In genomic region chrX:130523460-130524394, GRCh38 we compare ENCODE assay signal across 8 cellular contexts.
DNase-seq lines count a peak whose midpoint lies in the region; ATAC-seq and TF ChIP-seq lines count a peak whose summit lies in the region.

No MANE protein-coding gene starts in this region.

- no peaks in the 10 kb centered on the region for H3K36me3 Mint-ChIP-seq in activated naive CD4-positive, alpha-beta T cell treated with anti-CD3 and anti-CD28 coated beads, Interleukin-2, amount 50 U/mL, for 24 hours
- H3K36me3 Mint-ChIP-seq in T-cell = no peaks in the 10 kb centered on the region

- peak overlapping the region; percentile 11 for H3K4me3 Mint-ChIP-seq in activated naive CD4-positive, alpha-beta T cell treated with anti-CD3 and anti-CD28 coated beads, Interleukin-2, amount 50 U/mL, for 24 hours
- H3K4me3 Mint-ChIP-seq in T-cell = peak overlapping the region; percentile 6 to 28 (median 25)

- H3K27me3 Mint-ChIP-seq in activated naive CD4-positive, alpha-beta T cell treated with anti-CD3 and anti-CD28 coated beads, Interleukin-2, amount 50 U/mL, for 24 hours = peaks cover 5% of the 10 kb centered on the region
- peaks cover 4 to 7% of the 10 kb centered on the region in 2 donors for H3K27me3 Mint-ChIP-seq in T-cell

- POLR2A ChIA-PET in T-cell (lab: Charles Lee) = no interaction called here

- CTCF ChIA-PET in T-cell (lab: Charles Lee) = no interaction called here

- DNase-seq in activated naive CD4-positive, alpha-beta T cell (lab: John Stamatoyannopoulos, UW) = no peak
- DNase-seq in T-cell (no peak), foreskin melanocyte (peak; percentile 28), omental fat pad (ENCODE audit: low spot score) (no peak), NCI-H1694 (lab: John Stamatoyannopoulos, UW) (no peak)
- no peak for DNase-seq in activated CD8-positive, alpha-beta memory T cell treated with anti-CD3 and anti-CD28 coated beads, Interleukin-2, amount 50 U/mL, for 48 hours

- no peak overlapping the region for H3K27ac Mint-ChIP-seq in activated naive CD4-positive, alpha-beta T cell treated with anti-CD3 and anti-CD28 coated beads, Interleukin-2, amount 50 U/mL, for 24 hours
- H3K27ac Mint-ChIP-seq in T-cell = no peak overlapping the region

- TF ChIP-seq CTCF in omental fat pad (IDR thresholded peaks at IDR 0.05) = no peak

- ATAC-seq in T-cell (replicated peaks in 1 of 4) (peak in 1 of 4 experiments; percentile 19), omental fat pad (ENCODE audit: low FRiP score) (peak; percentile 32), GM18868 (IDR thresholded peaks at IDR 0.05; ENCODE audit: unreplicated experiment) (no peak)

- H3K4me1 Mint-ChIP-seq in activated naive CD4-positive, alpha-beta T cell treated with anti-CD3 and anti-CD28 coated beads, Interleukin-2, amount 50 U/mL, for 24 hours = peaks cover 5% of the 10 kb centered on the region
- peaks cover 0 to 4% (median 3%) of the 10 kb centered on the region in 3 donors for H3K4me1 Mint-ChIP-seq in T-cell

- no peaks in the 10 kb centered on the region for H3K9me3 Mint-ChIP-seq in activated naive CD4-positive, alpha-beta T cell treated with anti-CD3 and anti-CD28 coated beads, Interleukin-2, amount 50 U/mL, for 24 hours
- no peaks in the 10 kb centered on the region for H3K9me3 Mint-ChIP-seq in T-cell
